ENCODE assay signal across 2 cellular contexts in the genomic region with DNA sequence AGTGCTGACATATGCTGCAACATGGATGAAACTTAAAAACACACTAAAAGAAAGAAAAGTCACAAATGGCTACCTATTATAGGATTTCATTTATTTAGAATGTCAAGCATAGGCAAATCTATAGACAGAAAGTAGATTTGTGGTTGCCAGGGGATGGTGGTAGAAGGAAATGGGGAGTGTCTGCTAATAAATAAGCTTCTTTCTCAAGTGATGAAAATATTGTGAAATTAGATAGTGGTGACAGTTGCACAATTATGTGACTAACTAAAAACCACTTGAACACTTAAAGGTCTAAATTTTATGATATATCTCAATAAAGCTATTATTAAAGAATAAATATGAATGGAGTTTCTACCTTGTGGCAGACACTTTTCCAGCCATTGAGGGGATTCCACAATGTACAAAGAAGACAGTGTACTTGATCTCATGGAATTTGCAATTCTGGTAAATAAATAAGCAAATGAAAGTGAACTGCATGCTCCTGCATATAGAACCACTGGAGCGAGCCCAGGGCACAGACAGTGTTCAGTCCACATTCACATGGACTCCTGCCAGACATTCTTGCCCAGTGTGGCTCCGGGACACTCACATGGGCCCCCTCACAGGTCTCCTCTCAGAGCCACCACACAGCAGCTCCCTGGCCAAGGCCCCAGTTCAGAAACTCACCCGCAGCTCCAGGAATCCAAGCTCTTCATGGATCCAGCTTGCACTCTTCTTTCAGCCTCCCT.
TF ChIP-seq lines count a peak whose summit lies in the region.

No MANE protein-coding gene starts in this region.

TF ChIP-seq in Ishikawa, 13 proteins besides CTCF, POLR2A, EP300 and RAD21 (continued from another document):
- TF ChIP-seq, protein P1, sequence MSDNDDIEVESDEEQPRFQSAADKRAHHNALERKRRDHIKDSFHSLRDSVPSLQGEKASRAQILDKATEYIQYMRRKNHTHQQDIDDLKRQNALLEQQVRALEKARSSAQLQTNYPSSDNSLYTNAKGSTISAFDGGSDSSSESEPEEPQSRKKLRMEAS (IDR thresholded peaks at IDR 0.05) = 0 out of 2 replicates have a peak, but pooled peaks have one; percentile 21
- TF ChIP-seq TCF12 (IDR thresholded peaks at IDR 0.05; ENCODE audit: low read depth) (no peak), TAF1 (IDR thresholded peaks at IDR 0.05; ENCODE audit: low read depth) (no peak), REST (IDR thresholded peaks at IDR 0.05; ENCODE audit: low read depth) (no peak), TEAD4 (IDR thresholded peaks at IDR 0.05) (peak; percentile 66)

TF ChIP-seq in H1, 55 proteins besides CTCF, POLR2A, EP300 and RAD21 (continued from another document):
- no peak for TF ChIP-seq CHD7 (IDR thresholded peaks at IDR 0.05; ENCODE audit: insufficient replicate concordance, low read length)
- TF ChIP-seq PHF8 (conservative IDR thresholded peaks at IDR 0.05; ENCODE audit: low read depth, low read length) = no peak
- TF ChIP-seq KDM5A (IDR thresholded peaks at IDR 0.05; ENCODE audit: low read length) = no peak
- no peak for TF ChIP-seq SIX5 (IDR thresholded peaks at IDR 0.05; ENCODE audit: low read depth, low read length)
- TF ChIP-seq CHD1 (IDR thresholded peaks at IDR 0.05; ENCODE audit: low read depth, low read length) = no peak
